ENCODE assay signal across 1 cellular context in the genomic region with DNA sequence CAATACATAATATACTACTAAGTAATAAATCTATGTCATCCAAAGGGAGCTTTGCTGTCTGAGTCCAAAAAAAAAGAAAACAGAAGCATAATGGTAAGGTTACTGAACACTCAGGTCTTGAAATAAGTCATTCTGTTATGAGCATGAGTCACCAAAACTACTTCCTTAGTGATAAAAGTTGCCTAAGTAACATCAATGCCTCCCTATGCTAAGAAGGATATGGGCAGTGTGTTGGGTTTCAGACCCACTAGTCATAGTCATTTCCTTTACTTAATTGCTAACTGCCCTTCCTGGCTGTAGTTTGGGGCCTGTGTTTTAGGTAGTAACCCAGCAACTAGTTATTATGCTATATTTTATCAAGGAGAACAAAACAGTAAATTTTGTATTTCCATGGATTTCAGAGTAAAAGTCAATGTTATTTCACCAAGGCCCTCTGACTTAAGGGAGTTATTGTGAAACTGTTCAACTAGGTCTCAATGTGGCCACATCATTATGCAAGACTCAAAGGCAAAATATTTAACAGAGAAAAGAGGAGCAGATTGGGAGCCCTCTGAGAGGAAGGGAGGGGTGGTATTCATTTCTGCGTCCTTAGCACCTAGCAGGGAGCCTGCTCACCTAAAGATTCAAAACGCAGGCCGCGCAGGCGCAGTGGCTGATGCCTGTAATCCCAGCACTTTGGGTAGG.
TF ChIP-seq lines count a peak whose summit lies in the region.

No MANE protein-coding gene starts in this region.

TF ChIP-seq in K562, 482 proteins besides CTCF, POLR2A, EP300 and RAD21 (continued from another document and continues in another):
- TF ChIP-seq KHSRP (IDR thresholded peaks at IDR 0.05) (no peak), ZNF41 (CRISPR knock-in tag; conservative IDR thresholded peaks at IDR 0.05) (no peak), KLF13 (tag; IDR thresholded peaks at IDR 0.05; ENCODE audit: borderline replicate concordance, low read depth) (no peak), GTF2E2 (tag; IDR thresholded peaks at IDR 0.05) (peak; percentile 66; the same call in 1 of the 2 replicates), SMARCC2 (IDR thresholded peaks at IDR 0.05; ENCODE audit: low read depth) (peak; percentile 89), MTA1 (IDR thresholded peaks at IDR 0.05; ENCODE audit: borderline replicate concordance) (peak; percentile 62; the same call in 1 of the 2 replicates), ZFX (CRISPR knock-in tag; IDR thresholded peaks at IDR 0.05) (peak; percentile 59), EHMT2 (IDR thresholded peaks at IDR 0.05) (no peak), NFXL1 (CRISPR knock-in tag; IDR thresholded peaks at IDR 0.05) (peak; percentile 50; the same call in 1 of the 2 replicates), JUND (IDR thresholded peaks at IDR 0.05; ENCODE audit: borderline replicate concordance, low read depth, low read length) (peak; percentile 99), JUND (tag; IDR thresholded peaks at IDR 0.05; ENCODE audit: borderline replicate concordance, low read depth, low read length) (peak; percentile 98), NUFIP1 (IDR thresholded peaks at IDR 0.05; ENCODE audit: partially characterized antibody) (no peak), TEAD4 (IDR thresholded peaks at IDR 0.05; ENCODE audit: low read length) (peak; percentile 43), TEAD4 (CRISPR knock-in tag; IDR thresholded peaks at IDR 0.05; ENCODE audit: borderline replicate concordance) (no peak), POLR2B (IDR thresholded peaks at IDR 0.05; ENCODE audit: low read depth, partially characterized antibody) (peak; percentile 24), C11orf30 (IDR thresholded peaks at IDR 0.05; ENCODE audit: low read depth) (peak; percentile 80), RBM25 (IDR thresholded peaks at IDR 0.05; ENCODE audit: low read depth, low read length, severe bottlenecking) (peak; percentile 15), CREBBP (IDR thresholded peaks at IDR 0.05; ENCODE audit: low read depth, low read length) (no peak), MAFG (tag; conservative IDR thresholded peaks at IDR 0.05) (peak; percentile 56), HCFC1 (IDR thresholded peaks at IDR 0.05; ENCODE audit: low read depth, low read length) (no peak), RFX7 (CRISPR knock-in tag; IDR thresholded peaks at IDR 0.05) (no peak), HSF4 (CRISPR knock-in tag; IDR thresholded peaks at IDR 0.05; ENCODE audit: borderline replicate concordance) (no peak), CCNT2 (IDR thresholded peaks at IDR 0.05; ENCODE audit: borderline replicate concordance, extremely low read depth, insufficient read length, low read depth, low read length) (peak; percentile 53), NRF1 (conservative IDR thresholded peaks at IDR 0.05 in 1 of 2, IDR thresholded peaks at IDR 0.05 in 1 of 2) (peak in 1 of 2 experiments; percentile 24; a peak in 2 of 4 replicates), ZNF77 (CRISPR knock-in tag; IDR thresholded peaks at IDR 0.05) (no peak), MAFF (IDR thresholded peaks at IDR 0.05; ENCODE audit: low read length) (peak; percentile 56), MED1 (CRISPR knock-in tag; IDR thresholded peaks at IDR 0.05; ENCODE audit: borderline replicate concordance) (no peak), POLR2H (tag; IDR thresholded peaks at IDR 0.05; ENCODE audit: low read depth) (peak; percentile 77), POLR3G (IDR thresholded peaks at IDR 0.05; ENCODE audit: extremely low read depth, insufficient read length, insufficient replicate concordance) (no peak), DIDO1 (tag; IDR thresholded peaks at IDR 0.05; ENCODE audit: low read depth) (no peak), KAT2B (IDR thresholded peaks at IDR 0.05; ENCODE audit: low read depth, low read length) (no peak), ZNF644 (tag; IDR thresholded peaks at IDR 0.05; ENCODE audit: low read depth) (no peak), KLF10 (CRISPR knock-in tag; IDR thresholded peaks at IDR 0.05) (no peak), ZNF583 (CRISPR knock-in tag; IDR thresholded peaks at IDR 0.05) (no peak), STAT5B (CRISPR knock-in tag; IDR thresholded peaks at IDR 0.05) (no peak), KAT7 (CRISPR knock-in tag; IDR thresholded peaks at IDR 0.05; ENCODE audit: borderline replicate concordance) (no peak), HNRNPUL1 (IDR thresholded peaks at IDR 0.05; ENCODE audit: low read length) (no peak), SAFB2 (IDR thresholded peaks at IDR 0.05; ENCODE audit: borderline replicate concordance, low read depth, low read length, severe bottlenecking) (no peak), FOSL1 (tag; conservative IDR thresholded peaks at IDR 0.05) (peak; percentile 98), SOX6 (IDR thresholded peaks at IDR 0.05) (peak; percentile 64), ZNF316 (IDR thresholded peaks at IDR 0.05) (peak; percentile 79), MEIS2 (IDR thresholded peaks at IDR 0.05; ENCODE audit: partially characterized antibody) (peak; percentile 97), GATAD2A (IDR thresholded peaks at IDR 0.05) (no peak), ZNF75A (CRISPR knock-in tag; IDR thresholded peaks at IDR 0.05) (no peak), RNF2 (IDR thresholded peaks at IDR 0.05) (peak; percentile 89; the same call in 1 of the 2 replicates)
- TF ChIP-seq, protein P1, sequence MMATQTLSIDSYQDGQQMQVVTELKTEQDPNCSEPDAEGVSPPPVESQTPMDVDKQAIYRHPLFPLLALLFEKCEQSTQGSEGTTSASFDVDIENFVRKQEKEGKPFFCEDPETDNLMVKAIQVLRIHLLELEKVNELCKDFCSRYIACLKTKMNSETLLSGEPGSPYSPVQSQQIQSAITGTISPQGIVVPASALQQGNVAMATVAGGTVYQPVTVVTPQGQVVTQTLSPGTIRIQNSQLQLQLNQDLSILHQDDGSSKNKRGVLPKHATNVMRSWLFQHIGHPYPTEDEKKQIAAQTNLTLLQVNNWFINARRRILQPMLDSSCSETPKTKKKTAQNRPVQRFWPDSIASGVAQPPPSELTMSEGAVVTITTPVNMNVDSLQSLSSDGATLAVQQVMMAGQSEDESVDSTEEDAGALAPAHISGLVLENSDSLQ (IDR thresholded peaks at IDR 0.05) = peak; percentile 93
- TF ChIP-seq, protein P2, sequence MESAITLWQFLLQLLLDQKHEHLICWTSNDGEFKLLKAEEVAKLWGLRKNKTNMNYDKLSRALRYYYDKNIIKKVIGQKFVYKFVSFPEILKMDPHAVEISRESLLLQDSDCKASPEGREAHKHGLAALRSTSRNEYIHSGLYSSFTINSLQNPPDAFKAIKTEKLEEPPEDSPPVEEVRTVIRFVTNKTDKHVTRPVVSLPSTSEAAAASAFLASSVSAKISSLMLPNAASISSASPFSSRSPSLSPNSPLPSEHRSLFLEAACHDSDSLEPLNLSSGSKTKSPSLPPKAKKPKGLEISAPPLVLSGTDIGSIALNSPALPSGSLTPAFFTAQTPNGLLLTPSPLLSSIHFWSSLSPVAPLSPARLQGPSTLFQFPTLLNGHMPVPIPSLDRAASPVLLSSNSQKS (CRISPR knock-in tag; IDR thresholded peaks at IDR 0.05) = no peak
- TF ChIP-seq, protein P3, sequence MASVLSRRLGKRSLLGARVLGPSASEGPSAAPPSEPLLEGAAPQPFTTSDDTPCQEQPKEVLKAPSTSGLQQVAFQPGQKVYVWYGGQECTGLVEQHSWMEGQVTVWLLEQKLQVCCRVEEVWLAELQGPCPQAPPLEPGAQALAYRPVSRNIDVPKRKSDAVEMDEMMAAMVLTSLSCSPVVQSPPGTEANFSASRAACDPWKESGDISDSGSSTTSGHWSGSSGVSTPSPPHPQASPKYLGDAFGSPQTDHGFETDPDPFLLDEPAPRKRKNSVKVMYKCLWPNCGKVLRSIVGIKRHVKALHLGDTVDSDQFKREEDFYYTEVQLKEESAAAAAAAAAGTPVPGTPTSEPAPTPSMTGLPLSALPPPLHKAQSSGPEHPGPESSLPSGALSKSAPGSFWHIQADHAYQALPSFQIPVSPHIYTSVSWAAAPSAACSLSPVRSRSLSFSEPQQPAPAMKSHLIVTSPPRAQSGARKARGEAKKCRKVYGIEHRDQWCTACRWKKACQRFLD (CRISPR knock-in tag; IDR thresholded peaks at IDR 0.05) = peak; percentile 91
- TF ChIP-seq, protein P4, sequence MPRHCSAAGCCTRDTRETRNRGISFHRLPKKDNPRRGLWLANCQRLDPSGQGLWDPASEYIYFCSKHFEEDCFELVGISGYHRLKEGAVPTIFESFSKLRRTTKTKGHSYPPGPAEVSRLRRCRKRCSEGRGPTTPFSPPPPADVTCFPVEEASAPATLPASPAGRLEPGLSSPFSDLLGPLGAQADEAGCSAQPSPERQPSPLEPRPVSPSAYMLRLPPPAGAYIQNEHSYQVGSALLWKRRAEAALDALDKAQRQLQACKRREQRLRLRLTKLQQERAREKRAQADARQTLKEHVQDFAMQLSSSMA (CRISPR knock-in tag; IDR thresholded peaks at IDR 0.05) = no peak
- TF ChIP-seq, protein P5, sequence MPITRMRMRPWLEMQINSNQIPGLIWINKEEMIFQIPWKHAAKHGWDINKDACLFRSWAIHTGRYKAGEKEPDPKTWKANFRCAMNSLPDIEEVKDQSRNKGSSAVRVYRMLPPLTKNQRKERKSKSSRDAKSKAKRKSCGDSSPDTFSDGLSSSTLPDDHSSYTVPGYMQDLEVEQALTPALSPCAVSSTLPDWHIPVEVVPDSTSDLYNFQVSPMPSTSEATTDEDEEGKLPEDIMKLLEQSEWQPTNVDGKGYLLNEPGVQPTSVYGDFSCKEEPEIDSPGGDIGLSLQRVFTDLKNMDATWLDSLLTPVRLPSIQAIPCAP (CRISPR knock-in tag; IDR thresholded peaks at IDR 0.05; ENCODE audit: borderline replicate concordance) = no peak
- TF ChIP-seq, protein P6, sequence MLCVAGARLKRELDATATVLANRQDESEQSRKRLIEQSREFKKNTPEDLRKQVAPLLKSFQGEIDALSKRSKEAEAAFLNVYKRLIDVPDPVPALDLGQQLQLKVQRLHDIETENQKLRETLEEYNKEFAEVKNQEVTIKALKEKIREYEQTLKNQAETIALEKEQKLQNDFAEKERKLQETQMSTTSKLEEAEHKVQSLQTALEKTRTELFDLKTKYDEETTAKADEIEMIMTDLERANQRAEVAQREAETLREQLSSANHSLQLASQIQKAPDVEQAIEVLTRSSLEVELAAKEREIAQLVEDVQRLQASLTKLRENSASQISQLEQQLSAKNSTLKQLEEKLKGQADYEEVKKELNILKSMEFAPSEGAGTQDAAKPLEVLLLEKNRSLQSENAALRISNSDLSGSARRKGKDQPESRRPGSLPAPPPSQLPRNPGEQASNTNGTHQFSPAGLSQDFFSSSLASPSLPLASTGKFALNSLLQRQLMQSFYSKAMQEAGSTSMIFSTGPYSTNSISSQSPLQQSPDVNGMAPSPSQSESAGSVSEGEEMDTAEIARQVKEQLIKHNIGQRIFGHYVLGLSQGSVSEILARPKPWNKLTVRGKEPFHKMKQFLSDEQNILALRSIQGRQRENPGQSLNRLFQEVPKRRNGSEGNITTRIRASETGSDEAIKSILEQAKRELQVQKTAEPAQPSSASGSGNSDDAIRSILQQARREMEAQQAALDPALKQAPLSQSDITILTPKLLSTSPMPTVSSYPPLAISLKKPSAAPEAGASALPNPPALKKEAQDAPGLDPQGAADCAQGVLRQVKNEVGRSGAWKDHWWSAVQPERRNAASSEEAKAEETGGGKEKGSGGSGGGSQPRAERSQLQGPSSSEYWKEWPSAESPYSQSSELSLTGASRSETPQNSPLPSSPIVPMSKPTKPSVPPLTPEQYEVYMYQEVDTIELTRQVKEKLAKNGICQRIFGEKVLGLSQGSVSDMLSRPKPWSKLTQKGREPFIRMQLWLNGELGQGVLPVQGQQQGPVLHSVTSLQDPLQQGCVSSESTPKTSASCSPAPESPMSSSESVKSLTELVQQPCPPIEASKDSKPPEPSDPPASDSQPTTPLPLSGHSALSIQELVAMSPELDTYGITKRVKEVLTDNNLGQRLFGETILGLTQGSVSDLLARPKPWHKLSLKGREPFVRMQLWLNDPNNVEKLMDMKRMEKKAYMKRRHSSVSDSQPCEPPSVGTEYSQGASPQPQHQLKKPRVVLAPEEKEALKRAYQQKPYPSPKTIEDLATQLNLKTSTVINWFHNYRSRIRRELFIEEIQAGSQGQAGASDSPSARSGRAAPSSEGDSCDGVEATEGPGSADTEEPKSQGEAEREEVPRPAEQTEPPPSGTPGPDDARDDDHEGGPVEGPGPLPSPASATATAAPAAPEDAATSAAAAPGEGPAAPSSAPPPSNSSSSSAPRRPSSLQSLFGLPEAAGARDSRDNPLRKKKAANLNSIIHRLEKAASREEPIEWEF (CRISPR knock-in tag; IDR thresholded peaks at IDR 0.05) = peak; percentile 14; the same call in 1 of the 2 replicates
- TF ChIP-seq, protein P7, sequence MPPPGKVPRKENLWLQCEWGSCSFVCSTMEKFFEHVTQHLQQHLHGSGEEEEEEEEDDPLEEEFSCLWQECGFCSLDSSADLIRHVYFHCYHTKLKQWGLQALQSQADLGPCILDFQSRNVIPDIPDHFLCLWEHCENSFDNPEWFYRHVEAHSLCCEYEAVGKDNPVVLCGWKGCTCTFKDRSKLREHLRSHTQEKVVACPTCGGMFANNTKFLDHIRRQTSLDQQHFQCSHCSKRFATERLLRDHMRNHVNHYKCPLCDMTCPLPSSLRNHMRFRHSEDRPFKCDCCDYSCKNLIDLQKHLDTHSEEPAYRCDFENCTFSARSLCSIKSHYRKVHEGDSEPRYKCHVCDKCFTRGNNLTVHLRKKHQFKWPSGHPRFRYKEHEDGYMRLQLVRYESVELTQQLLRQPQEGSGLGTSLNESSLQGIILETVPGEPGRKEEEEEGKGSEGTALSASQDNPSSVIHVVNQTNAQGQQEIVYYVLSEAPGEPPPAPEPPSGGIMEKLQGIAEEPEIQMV (tag; conservative IDR thresholded peaks at IDR 0.05; ENCODE audit: low read depth) = no peak
- TF ChIP-seq, protein P8, sequence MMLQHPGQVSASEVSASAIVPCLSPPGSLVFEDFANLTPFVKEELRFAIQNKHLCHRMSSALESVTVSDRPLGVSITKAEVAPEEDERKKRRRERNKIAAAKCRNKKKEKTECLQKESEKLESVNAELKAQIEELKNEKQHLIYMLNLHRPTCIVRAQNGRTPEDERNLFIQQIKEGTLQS (IDR thresholded peaks at IDR 0.05) = peak; percentile 98
- TF ChIP-seq, protein P8 (CRISPR knock-in tag; conservative IDR thresholded peaks at IDR 0.05) = peak; percentile 85
- TF ChIP-seq, protein P9, sequence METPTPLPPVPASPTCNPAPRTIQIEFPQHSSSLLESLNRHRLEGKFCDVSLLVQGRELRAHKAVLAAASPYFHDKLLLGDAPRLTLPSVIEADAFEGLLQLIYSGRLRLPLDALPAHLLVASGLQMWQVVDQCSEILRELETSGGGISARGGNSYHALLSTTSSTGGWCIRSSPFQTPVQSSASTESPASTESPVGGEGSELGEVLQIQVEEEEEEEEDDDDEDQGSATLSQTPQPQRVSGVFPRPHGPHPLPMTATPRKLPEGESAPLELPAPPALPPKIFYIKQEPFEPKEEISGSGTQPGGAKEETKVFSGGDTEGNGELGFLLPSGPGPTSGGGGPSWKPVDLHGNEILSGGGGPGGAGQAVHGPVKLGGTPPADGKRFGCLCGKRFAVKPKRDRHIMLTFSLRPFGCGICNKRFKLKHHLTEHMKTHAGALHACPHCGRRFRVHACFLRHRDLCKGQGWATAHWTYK (CRISPR knock-in tag; IDR thresholded peaks at IDR 0.05) = 0 out of 2 replicates have a peak, but pooled peaks have one; percentile 66
